30 cellular contexts compared by ENCODE assay signal in genomic region chr3:111035896-111036295, GRCh38. TPM values are rescaled to one million over a fixed set of nuclear protein-coding genes. Genes with fewer than 3 reads are reported as not detected.
A peak's percentile ranks its signal among the peaks of the same experiment; 100 is the strongest.
DNase-seq lines count a peak whose midpoint lies in the region; ATAC-seq, FAIRE-seq and TF ChIP-seq lines count a peak whose summit lies in the region.
"Had no signal": no experiment of that assay in that cellular context is flagged by ENCODE, and none has a peak within 500 bp of the region (broad histone marks: within the 10 kb centered on the region; RNA-seq: fewer than 3 reads in every experiment).

No MANE protein-coding gene starts in this region.

- H3K4me3 ChIP-seq in breast epithelium (no peak overlapping the region), endodermal cell (ENCODE audit: low read length) (no peak overlapping the region), kidney (ENCODE audit: low read length in 2 of 2) (no peak overlapping the region)
- H3K4me3 ChIP-seq: dorsolateral prefrontal cortex, heart right ventricle, ovary, SJSA1, smooth muscle cell had no signal

- H3K4me3 Mint-ChIP-seq in MCF 10A (ENCODE audit: unreplicated experiment) (no peak overlapping the region), endodermal cell (no peak overlapping the region)
- H3K4me3 Mint-ChIP-seq in stimulated activated effector memory CD8-positive, alpha-beta T cell treated with anti-CD3 and anti-CD28 coated beads, Interleukin-12 subunit alpha, Interleukin-12 subunit beta, amount 100 ng/mL, for 72 hours: no peak overlapping the region
- H3K4me3 Mint-ChIP-seq: activated CD4-positive, alpha-beta memory T cell treated with anti-CD3 and anti-CD28 coated beads, Interleukin-2, amount 10 ng/mL, durations not matched to agents 7 days and 5 days; activated naive CD8-positive, alpha-beta T cell; stimulated activated memory B cell treated with anti-CD40 and anti-IgM and Interleukin-4, amounts not matched to agents 10 μg/mL and 1 μg/mL and 100 μg/mL, for 72 hours; T-cell had no signal

- DNase-seq in MCF 10A (ENCODE audit: unreplicated experiment): peak; percentile 6
- DNase-seq in breast epithelium (ENCODE audit: low spot score in 2 of 2): no peak
- no peak for DNase-seq in endodermal cell
- no peak for DNase-seq in stimulated activated effector memory CD8-positive, alpha-beta T cell treated with anti-CD3 and anti-CD28 coated beads, Interleukin-12 subunit alpha, Interleukin-12 subunit beta, amount 100 ng/mL, for 72 hours (ENCODE audit: low spot score in 2 of 2)
- no peak for DNase-seq in kidney
- DNase-seq: activated CD4-positive, alpha-beta memory T cell treated with anti-CD3 and anti-CD28 coated beads, Interleukin-2, amount 10 ng/mL, durations not matched to agents 7 days and 5 days; BE2C; cerebellar nuclear complex; DMS79 treated with DMSO at 0.1 percent for 48 hours; dorsolateral prefrontal cortex; heart right ventricle; mesendoderm; NCI-H1105 treated with DMSO at 0.1 percent for 48 hours; NCI-H2081; NCI-H446 treated with DMSO at 0.1 percent for 48 hours; ovary; retina; T-cell had no signal

- H3K9ac ChIP-seq in endodermal cell (ENCODE audit: extremely low read depth, low read length, poor library complexity, severe bottlenecking) (no peak overlapping the region), kidney (ENCODE audit: low read length in 2 of 2) (no peak overlapping the region)

- 94% methylated on average over 2 of the region's 2 CpGs; no CpG with 5 or more reads in 1 of the 2 experiments for WGBS in endodermal cell (ENCODE audit: insufficient coverage in 1 of 2, insufficient read length in 1 of 2), 2 experiments

- no peaks in the 10 kb centered on the region for H3K27me3 ChIP-seq in breast epithelium
- H3K27me3 ChIP-seq in endodermal cell (ENCODE audit: control insufficient read depth, insufficient read depth, low read length, poor library complexity, severe bottlenecking): no peaks in the 10 kb centered on the region
- H3K27me3 ChIP-seq: BE2C, dorsolateral prefrontal cortex, heart right ventricle, ovary, SJSA1 had no signal

- TF ChIP-seq POLR2A in breast epithelium (IDR thresholded peaks at IDR 0.05) (no peak), GM18505 (IDR thresholded peaks at IDR 0.05; ENCODE audit: borderline replicate concordance, extremely low read depth, insufficient read depth, insufficient read length) (no peak)

- TF ChIP-seq CTCF in MCF 10A (IDR thresholded peaks at IDR 0.05; ENCODE audit: unreplicated experiment): no peak
- TF ChIP-seq CTCF in breast epithelium (IDR thresholded peaks at IDR 0.05): no peak
- no peak for TF ChIP-seq CTCF in endodermal cell (conservative IDR thresholded peaks at IDR 0.05)
- no peak for TF ChIP-seq CTCF in kidney (IDR thresholded peaks at IDR 0.05; ENCODE audit: borderline replicate concordance, extremely low read depth, insufficient read depth)

- no peaks in the 10 kb centered on the region for H3K4me1 Mint-ChIP-seq in MCF 10A (ENCODE audit: insufficient read depth, unreplicated experiment)
- H3K4me1 Mint-ChIP-seq in endodermal cell: no peaks in the 10 kb centered on the region
- H3K4me1 Mint-ChIP-seq in stimulated activated effector memory CD8-positive, alpha-beta T cell treated with anti-CD3 and anti-CD28 coated beads, Interleukin-12 subunit alpha, Interleukin-12 subunit beta, amount 100 ng/mL, for 72 hours: no peaks in the 10 kb centered on the region
- H3K4me1 Mint-ChIP-seq: activated CD4-positive, alpha-beta memory T cell treated with anti-CD3 and anti-CD28 coated beads, Interleukin-2, amount 10 ng/mL, durations not matched to agents 7 days and 5 days; stimulated activated memory B cell treated with anti-CD40 and anti-IgM and Interleukin-4, amounts not matched to agents 10 μg/mL and 1 μg/mL and 100 μg/mL, for 72 hours; T-cell had no signal

- H3K27me3 Mint-ChIP-seq in MCF 10A (ENCODE audit: insufficient read depth, unreplicated experiment) (no peaks in the 10 kb centered on the region), endodermal cell (ENCODE audit: insufficient read depth) (no peaks in the 10 kb centered on the region)
- H3K27me3 Mint-ChIP-seq: activated CD4-positive, alpha-beta memory T cell treated with anti-CD3 and anti-CD28 coated beads, Interleukin-2, amount 10 ng/mL, durations not matched to agents 7 days and 5 days; stimulated activated memory B cell treated with anti-CD40 and anti-IgM and Interleukin-4, amounts not matched to agents 10 μg/mL and 1 μg/mL and 100 μg/mL, for 72 hours; T-cell had no signal

- intact Hi-C loops in MCF 10A (cut with micrococcal nuclease) (no loop called here), breast epithelium (cut with DNase I; ENCODE audit: low total_unique reads) (no loop called here), kidney (cut with DNase I) (no loop called here)

- no peak overlapping the region for H3K27ac Mint-ChIP-seq in MCF 10A (ENCODE audit: low read depth, unreplicated experiment)
- no peak overlapping the region for H3K27ac Mint-ChIP-seq in endodermal cell
- H3K27ac Mint-ChIP-seq in stimulated activated effector memory CD8-positive, alpha-beta T cell treated with anti-CD3 and anti-CD28 coated beads, Interleukin-12 subunit alpha, Interleukin-12 subunit beta, amount 100 ng/mL, for 72 hours: no peak overlapping the region
- H3K27ac Mint-ChIP-seq: activated CD4-positive, alpha-beta memory T cell treated with anti-CD3 and anti-CD28 coated beads, Interleukin-2, amount 10 ng/mL, durations not matched to agents 7 days and 5 days; activated naive CD8-positive, alpha-beta T cell; stimulated activated memory B cell treated with anti-CD40 and anti-IgM and Interleukin-4, amounts not matched to agents 10 μg/mL and 1 μg/mL and 100 μg/mL, for 72 hours; T-cell had no signal

- H3K4me1 ChIP-seq in breast epithelium (no peaks in the 10 kb centered on the region), endodermal cell (ENCODE audit: control insufficient read depth, insufficient read depth, low read length) (no peaks in the 10 kb centered on the region), kidney (ENCODE audit: control insufficient read depth in 1 of 2, insufficient read depth in 1 of 2, low read depth in 1 of 2, low read length in 2 of 2) (no peaks in the 10 kb centered on the region)
- H3K4me1 ChIP-seq: BE2C, heart right ventricle, SJSA1 had no signal

- H3K36me3 Mint-ChIP-seq in MCF 10A (ENCODE audit: insufficient read depth, unreplicated experiment) (no peaks in the 10 kb centered on the region), endodermal cell (ENCODE audit: low read depth) (no peaks in the 10 kb centered on the region)
- no peaks in the 10 kb centered on the region for H3K36me3 Mint-ChIP-seq in stimulated activated effector memory CD8-positive, alpha-beta T cell treated with anti-CD3 and anti-CD28 coated beads, Interleukin-12 subunit alpha, Interleukin-12 subunit beta, amount 100 ng/mL, for 72 hours
- H3K36me3 Mint-ChIP-seq: stimulated activated memory B cell treated with anti-CD40 and anti-IgM and Interleukin-4, amounts not matched to agents 10 μg/mL and 1 μg/mL and 100 μg/mL, for 72 hours had no signal

- H3K9me3 Mint-ChIP-seq in MCF 10A (ENCODE audit: unreplicated experiment) (peaks cover 15% of the 10 kb centered on the region), endodermal cell (peaks cover 12% of the 10 kb centered on the region)
- H3K9me3 Mint-ChIP-seq in stimulated activated effector memory CD8-positive, alpha-beta T cell treated with anti-CD3 and anti-CD28 coated beads, Interleukin-12 subunit alpha, Interleukin-12 subunit beta, amount 100 ng/mL, for 72 hours: peaks cover 10% of the 10 kb centered on the region

- H3K27ac ChIP-seq in breast epithelium: no peak overlapping the region
- peak overlapping the region; percentile 21 for H3K27ac ChIP-seq in endodermal cell (ENCODE audit: low read depth, low read length)
- H3K27ac ChIP-seq in kidney (ENCODE audit: low read depth in 2 of 2, low read length in 2 of 2): no peak overlapping the region
- H3K27ac ChIP-seq: dorsolateral prefrontal cortex, heart right ventricle, ovary, SJSA1 had no signal

- CTCF ChIA-PET in MCF 10A (lab: Yijun Ruan, JAX): no interaction called here

- no TSS peak for BruUV-seq in MCF 10A (replicated peaks; lab: Mats Ljungman, UMichigan)

- no peaks in the 10 kb centered on the region for H3K36me3 ChIP-seq in breast epithelium
- H3K36me3 ChIP-seq in endodermal cell (ENCODE audit: control insufficient read depth, insufficient read depth, low read length): no peaks in the 10 kb centered on the region
- no peaks in the 10 kb centered on the region for H3K36me3 ChIP-seq in kidney (ENCODE audit: control insufficient read depth in 1 of 2, insufficient read depth in 2 of 2, low read length in 2 of 2)
- H3K36me3 ChIP-seq: BE2C, heart right ventricle, ovary, SJSA1 had no signal

- peak; percentile 58 for ATAC-seq in HG03378 (IDR thresholded peaks at IDR 0.05; ENCODE audit: unreplicated experiment)
- peak; percentile 26 for ATAC-seq in stimulated activated effector memory CD8-positive, alpha-beta T cell treated with anti-CD3 and anti-CD28 coated beads, Interleukin-12 subunit alpha, Interleukin-12 subunit beta, amount 100 ng/mL, for 72 hours
- ATAC-seq in HG02981 (IDR thresholded peaks at IDR 0.05; ENCODE audit: unreplicated experiment): no peak
- no peak for ATAC-seq in GM18505 (IDR thresholded peaks at IDR 0.05; ENCODE audit: unreplicated experiment)
- ATAC-seq: heart right ventricle; Panc1; stimulated activated memory B cell treated with anti-CD40 and anti-IgM and Interleukin-4, amounts not matched to agents 10 μg/mL and 1 μg/mL and 100 μg/mL, for 72 hours; T-cell had no signal

- H3K9me3 ChIP-seq in breast epithelium: peaks cover 8 to 14% of the 10 kb centered on the region in 2 donors
- H3K9me3 ChIP-seq in endodermal cell (ENCODE audit: control insufficient read depth, low read length): peaks cover 7% of the 10 kb centered on the region
- peaks cover 0 to 4% of the 10 kb centered on the region in 2 donors for H3K9me3 ChIP-seq in kidney (ENCODE audit: control insufficient read depth in 1 of 2, low read length in 2 of 2)
- H3K9me3 ChIP-seq: BE2C, SJSA1 had no signal

- no peak for FAIRE-seq in kidney (lab: Jason Lieb, UNC)
- FAIRE-seq: endothelial cell of umbilical vein, GM12891, H54, urothelium cell line had no signal

- POLR2A ChIA-PET in MCF 10A (lab: Yijun Ruan, JAX): interaction anchor here (0.6 kb wide), 1 partner anchor 1080 kb away, joined by 3 read pairs; no protein-coding TSS in a partner anchor

RNA-seq across cellular contexts. Expression of gene NECTIN3, which starts 35.7 kb away (rescaled TPM):
- total RNA-seq in MCF 10A (2022) (24.0 and 25.6 TPM in 2 replicates), breast epithelium (10 to 100 TPM; 17.1 to 33.0 (median 19.7) TPM), endodermal cell (10 to 100 TPM; 16.4 to 18.9 TPM), kidney (21.2 TPM)
- polyA plus RNA-seq in endodermal cell (2013, experiment 1 of 2): 55.1 TPM
- polyA plus RNA-seq in endodermal cell (2013, experiment 2 of 2): 46.1 TPM
- polyA plus RNA-seq in kidney (ENCODE audit: insufficient read depth, low read depth, low replicate concordance): 5.0 TPM

Comparison
In these comparisons a context has a peak if more than half of its experiments do, and no peak if none do; other contexts are left out.
1. ATAC-seq: peak in HG03378 (single experiment) and stimulated activated effector memory CD8-positive, alpha-beta T cell treated with anti-CD3 and anti-CD28 coated beads, Interleukin-12 subunit alpha, Interleukin-12 subunit beta, amount 100 ng/mL, for 72 hours (single experiment); none in HG02981 (single experiment) and GM18505 (single experiment).